ENCODE assay signal across 29 cellular contexts in genomic region chr6:142341855-142342330, GRCh38.
"Had no signal": no experiment of that assay in that cellular context is flagged by ENCODE, and none has a peak within 500 bp of the region (broad histone marks: within the 10 kb centered on the region; RNA-seq: fewer than 3 reads in every experiment).

No MANE protein-coding gene starts in this region.

- H3K9me3 ChIP-seq: esophagus muscularis mucosa, gastroesophageal sphincter, heart left ventricle, ovary, psoas muscle, spleen, thoracic aorta, tibial nerve, upper lobe of left lung had no signal

- H3K36me3 Mint-ChIP-seq: memory B cell; stimulated activated naive B cell treated with anti-CD40 and anti-IgM and Interleukin-4, amounts not matched to agents 10 μg/mL and 1 μg/mL and 100 μg/mL, for 72 hours had no signal

- H3K9me3 Mint-ChIP-seq: memory B cell; nephron; stimulated activated naive B cell treated with anti-CD40 and anti-IgM and Interleukin-4, amounts not matched to agents 10 μg/mL and 1 μg/mL and 100 μg/mL, for 72 hours; stimulated activated naive CD8-positive, alpha-beta T cell treated with anti-CD3 and anti-CD28 coated beads, Interleukin-15, Interleukin-2, amounts not matched to agents 100 ng/mL and 50 ng/mL, for 24 hours had no signal

- FAIRE-seq: endothelial cell of umbilical vein, urothelium cell line had no signal

- H2AFZ ChIP-seq: hepatocyte had no signal

- H3K27ac ChIP-seq: coronary artery, esophagus muscularis mucosa, foreskin keratinocyte, gastroesophageal sphincter, heart left ventricle, hepatocyte, ovary, psoas muscle, skin epidermis, spleen, thoracic aorta, tibial nerve, upper lobe of left lung had no signal

- H3K27me3 ChIP-seq: esophagus muscularis mucosa, foreskin keratinocyte, gastroesophageal sphincter, heart left ventricle, hepatocyte, ovary, tibial nerve, upper lobe of left lung had no signal

- H3K4me2 ChIP-seq: hepatocyte had no signal

- H3K27me3 Mint-ChIP-seq: memory B cell; stimulated activated naive B cell treated with anti-CD40 and anti-IgM and Interleukin-4, amounts not matched to agents 10 μg/mL and 1 μg/mL and 100 μg/mL, for 72 hours; stimulated activated naive CD8-positive, alpha-beta T cell treated with anti-CD3 and anti-CD28 coated beads, Interleukin-15, Interleukin-2, amounts not matched to agents 100 ng/mL and 50 ng/mL, for 24 hours had no signal

- H3K4me3 ChIP-seq: coronary artery, esophagus muscularis mucosa, gastroesophageal sphincter, heart left ventricle, hepatocyte, lung, ovary, psoas muscle, skin epidermis, spleen, thoracic aorta, tibial nerve, upper lobe of left lung had no signal

- H3K4me1 ChIP-seq: esophagus muscularis mucosa, gastroesophageal sphincter, heart left ventricle, psoas muscle, spleen, upper lobe of left lung had no signal

- H3K27ac Mint-ChIP-seq: memory B cell; naive thymus-derived CD4-positive, alpha-beta T cell; nephron; stimulated activated naive B cell treated with anti-CD40 and anti-IgM and Interleukin-4, amounts not matched to agents 10 μg/mL and 1 μg/mL and 100 μg/mL, for 72 hours; stimulated activated naive CD8-positive, alpha-beta T cell treated with anti-CD3 and anti-CD28 coated beads, Interleukin-15, Interleukin-2, amounts not matched to agents 100 ng/mL and 50 ng/mL, for 24 hours had no signal

- H3K4me3 Mint-ChIP-seq: memory B cell; naive thymus-derived CD4-positive, alpha-beta T cell; nephron; stimulated activated naive B cell treated with anti-CD40 and anti-IgM and Interleukin-4, amounts not matched to agents 10 μg/mL and 1 μg/mL and 100 μg/mL, for 72 hours; stimulated activated naive CD8-positive, alpha-beta T cell treated with anti-CD3 and anti-CD28 coated beads, Interleukin-15, Interleukin-2, amounts not matched to agents 100 ng/mL and 50 ng/mL, for 24 hours had no signal

- H3K4me1 Mint-ChIP-seq: memory B cell; naive thymus-derived CD4-positive, alpha-beta T cell; stimulated activated naive B cell treated with anti-CD40 and anti-IgM and Interleukin-4, amounts not matched to agents 10 μg/mL and 1 μg/mL and 100 μg/mL, for 72 hours had no signal

- H3K36me3 ChIP-seq: esophagus muscularis mucosa, gastroesophageal sphincter, heart left ventricle, ovary, spleen, thoracic aorta, tibial nerve, upper lobe of left lung had no signal

- DNase-seq: dermis blood vessel endothelial cell; effector memory CD4-positive, alpha-beta T cell; foreskin keratinocyte; heart left ventricle; kidney; naive thymus-derived CD4-positive, alpha-beta T cell; occipital lobe; ovary; posterior cingulate gyrus; psoas muscle; right cardiac atrium; spleen; stimulated activated CD4-positive, alpha-beta T cell treated with anti-CD3 and anti-CD28 coated beads, Interleukin-2, amount 100 ng/mL, for 48 hours; stimulated activated naive B cell treated with anti-CD40 and anti-IgM and Interleukin-4, amounts not matched to agents 10 μg/mL and 1 μg/mL and 100 μg/mL, for 72 hours; upper lobe of left lung had no signal

- ATAC-seq: foreskin keratinocyte; gastroesophageal sphincter; heart left ventricle; left lobe of liver; naive thymus-derived CD4-positive, alpha-beta T cell; psoas muscle; right cardiac atrium; stimulated activated naive B cell treated with anti-CD40 and anti-IgM and Interleukin-4, amounts not matched to agents 10 μg/mL and 1 μg/mL and 100 μg/mL, for 72 hours had no signal
